ENCODE assay signal across 10 cellular contexts in the genomic region with DNA sequence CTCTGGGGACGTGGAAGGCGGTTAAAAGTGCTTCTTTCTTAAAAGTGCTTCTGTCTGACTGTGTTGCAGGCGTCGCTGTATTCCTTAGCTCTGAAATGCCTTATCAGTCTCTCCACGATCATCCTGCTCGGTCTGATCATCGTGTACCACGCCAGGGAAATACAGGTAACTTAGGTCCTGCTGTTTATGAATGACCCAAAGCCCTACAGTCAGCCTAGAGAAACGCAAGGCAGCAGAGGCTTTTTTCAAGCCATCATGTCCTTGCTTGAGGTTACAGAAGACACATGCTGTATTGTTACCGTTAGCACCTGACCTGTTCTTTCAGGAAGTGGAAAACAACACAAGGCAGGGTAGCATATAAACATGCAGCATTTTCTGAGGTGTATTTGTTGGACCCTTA. TPM values are rescaled to one million over a fixed set of nuclear protein-coding genes. Genes with fewer than 3 reads are reported as not detected.
DNase-seq lines count a peak whose midpoint lies in the region; ATAC-seq and TF ChIP-seq lines count a peak whose summit lies in the region.
"Had no signal": no experiment of that assay in that cellular context is flagged by ENCODE, and none has a peak within 500 bp of the region (broad histone marks: within the 10 kb centered on the region; RNA-seq: fewer than 3 reads in every experiment).

No MANE protein-coding gene starts in this region.

- ATAC-seq in right lobe of liver = peak in 3 of 4 donors; percentile 1 to 3 (median 1)
- ATAC-seq in GM19351 (IDR thresholded peaks at IDR 0.05; ENCODE audit: unreplicated experiment) = no peak
- ATAC-seq: activated CD8-positive, alpha-beta T cell treated with anti-CD3 and anti-CD28 coated beads for 36 hours had no signal

- H3K4me3 ChIP-seq in left ventricle myocardium inferior = peak overlapping the region; percentile 80
- H3K4me3 ChIP-seq in right atrium auricular region = peak overlapping the region in 1 of 2 donors; percentile 70
- peak overlapping the region; percentile 62 to 84 (median 81) for H3K4me3 ChIP-seq in right lobe of liver
- peak overlapping the region; percentile 50 to 63 for H3K4me3 ChIP-seq in vagina

- H3K36me3 ChIP-seq in left ventricle myocardium inferior = no peaks in the 10 kb centered on the region
- H3K36me3 ChIP-seq in right atrium auricular region = no peaks in the 10 kb centered on the region
- H3K36me3 ChIP-seq in right lobe of liver = no peaks in the 10 kb centered on the region
- no peaks in the 10 kb centered on the region for H3K36me3 ChIP-seq in vagina

- H3K27ac ChIP-seq in left ventricle myocardium inferior (replicated peaks) (no peak overlapping the region), right atrium auricular region (no peak overlapping the region), VCaP (peak overlapping the region; percentile 92), right lobe of liver (peak overlapping the region in 2 of 3 donors; percentile 82 to 90), vagina (no peak overlapping the region)

- H3K9me3 ChIP-seq in left ventricle myocardium inferior (replicated peaks) = no peaks in the 10 kb centered on the region
- no peaks in the 10 kb centered on the region for H3K9me3 ChIP-seq in right atrium auricular region
- H3K9me3 ChIP-seq in right lobe of liver = no peaks in the 10 kb centered on the region
- no peaks in the 10 kb centered on the region for H3K9me3 ChIP-seq in vagina

- WGBS in right lobe of liver (ENCODE audit: insufficient coverage, low coverage, low lambda C conversion rate, missing lambda C conversion rate) = 0% methylated on average over 10 of the region's 10 CpGs

- TF ChIP-seq CTCF in left ventricle myocardium inferior (IDR thresholded peaks at IDR 0.05; ENCODE audit: borderline replicate concordance) (no peak), right atrium auricular region (IDR thresholded peaks at IDR 0.05) (no peak), VCaP (conservative IDR thresholded peaks at IDR 0.05) (peak; percentile 35), right lobe of liver (IDR thresholded peaks at IDR 0.05) (no peak), vagina (IDR thresholded peaks at IDR 0.05) (no peak)

- intact Hi-C loops in left ventricle myocardium inferior (cut with micrococcal nuclease) = no loop called here
- intact Hi-C loops in right lobe of liver (cut with DNase I) = loop anchor here (5.0 to 10.0 kb wide), 2 partner anchors 83 to 91 kb away; no protein-coding TSS in a partner anchor
- intact Hi-C loops in vagina (cut with DNase I) = no loop called here

- H3K27me3 ChIP-seq in left ventricle myocardium inferior (ENCODE audit: low read depth) = peaks cover 44% of the 10 kb centered on the region
- H3K27me3 ChIP-seq in right atrium auricular region = no peaks in the 10 kb centered on the region
- no peaks in the 10 kb centered on the region for H3K27me3 ChIP-seq in right lobe of liver
- H3K27me3 ChIP-seq in vagina = no peaks in the 10 kb centered on the region

- no peak for TF ChIP-seq POLR2A in right lobe of liver (IDR thresholded peaks at IDR 0.05)
- no peak for TF ChIP-seq POLR2A in vagina (IDR thresholded peaks at IDR 0.05)

- H3K4me1 ChIP-seq in left ventricle myocardium inferior (peaks cover 40% of the 10 kb centered on the region), right atrium auricular region (peaks cover 0 to 40% of the 10 kb centered on the region in 2 donors), right lobe of liver (peaks cover 0 to 11% (median 0%) of the 10 kb centered on the region in 4 donors), vagina (peaks cover 36% of the 10 kb centered on the region)

- DNase-seq in left ventricle myocardium inferior (no peak), right atrium auricular region (ENCODE audit: low spot score) (no peak), right lobe of liver (no peak), vagina (ENCODE audit: extremely low spot score in 2 of 2) (no peak), EL (no peak)
- no peak for DNase-seq in NK-92 treated with Interleukin-12 subunit alpha and Interleukin-12 subunit beta, amount 100 ng/mL, for 24 hours (lab: John Stamatoyannopoulos, UW)
- DNase-seq: CD8-positive, alpha-beta memory T cell had no signal

RNA-seq across cellular contexts. Expression of gene KCNN2, which starts 2.0 kb away (rescaled TPM):
- 7.2 TPM for total RNA-seq in left ventricle myocardium inferior
- 10 to 100 TPM; 12.6 to 22.4 TPM for total RNA-seq in right atrium auricular region
- 10 to 100 TPM in 3 of 6 experiments, 1 to 10 TPM in 2, under 1 TPM in 1; 0.60 to 17.4 (median 6.5) TPM for total RNA-seq in right lobe of liver
- total RNA-seq in vagina = 3.4 TPM
- total RNA-seq: activated CD8-positive, alpha-beta T cell treated with anti-CD3 and anti-CD28 coated beads for 36 hours; CD8-positive, alpha-beta memory T cell had no signal

Comparison
In these comparisons a context has a peak if more than half of its experiments do, and no peak if none do; other contexts are left out.
1. H3K27ac ChIP-seq: peak in VCaP (single experiment) and right lobe of liver (2 of 3); none in left ventricle myocardium inferior (single experiment), right atrium auricular region (0 of 2) and vagina (single experiment).
2. intact Hi-C loops: an anchor here in right lobe of liver (5.0 to 10.0 kb wide); none called in left ventricle myocardium inferior and vagina.